ENCODE assay signal across 12 cellular contexts in the genomic region with DNA sequence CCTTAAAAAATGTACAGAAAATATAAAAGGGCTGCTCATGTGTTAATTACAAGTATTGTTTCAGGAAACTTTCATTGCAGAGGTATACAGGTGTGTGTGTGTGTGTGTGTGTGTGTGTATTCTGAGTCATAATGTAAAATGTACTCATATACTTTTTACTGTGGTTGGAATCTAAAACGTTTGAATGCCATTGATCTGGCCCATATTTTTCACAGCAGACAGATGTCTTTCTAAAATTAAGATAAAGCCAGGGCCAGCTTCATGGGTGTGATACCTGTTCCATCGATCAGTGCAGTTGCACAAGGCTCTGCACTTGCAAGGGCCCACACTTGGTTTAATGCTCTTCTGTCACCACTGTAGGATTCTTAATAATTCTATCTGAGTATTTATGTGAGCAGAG.
DNase-seq lines count a peak whose midpoint lies in the region; ATAC-seq and TF ChIP-seq lines count a peak whose summit lies in the region.
"Had no signal": no experiment of that assay in that cellular context is flagged by ENCODE, and none has a peak within 500 bp of the region (broad histone marks: within the 10 kb centered on the region; RNA-seq: fewer than 3 reads in every experiment).

No MANE protein-coding gene starts in this region.

- H3K9me3 Mint-ChIP-seq in activated naive CD4-positive, alpha-beta T cell treated with anti-CD3 and anti-CD28 coated beads for 36 hours = peaks cover 1% of the 10 kb centered on the region
- H3K9me3 Mint-ChIP-seq in MCF 10A (ENCODE audit: unreplicated experiment) = no peaks in the 10 kb centered on the region

- H3K27ac Mint-ChIP-seq in activated naive CD4-positive, alpha-beta T cell treated with anti-CD3 and anti-CD28 coated beads for 36 hours = no peak overlapping the region
- H3K27ac Mint-ChIP-seq in MCF 10A (ENCODE audit: low read depth, unreplicated experiment) = peak overlapping the region; percentile 69

- H3K4me1 Mint-ChIP-seq in activated naive CD4-positive, alpha-beta T cell treated with anti-CD3 and anti-CD28 coated beads for 36 hours (ENCODE audit: low read depth) = peaks cover 24% of the 10 kb centered on the region
- H3K4me1 Mint-ChIP-seq in MCF 10A (ENCODE audit: insufficient read depth, unreplicated experiment) = peaks cover 34% of the 10 kb centered on the region

- H3K27me3 ChIP-seq in thymus (ENCODE audit: control insufficient read depth, insufficient read depth) = no peaks in the 10 kb centered on the region
- H3K27me3 ChIP-seq in PC-9 (ENCODE audit: insufficient read depth, low read depth) = no peaks in the 10 kb centered on the region
- H3K27me3 ChIP-seq in spleen (replicated peaks in 1 of 7) = no peaks in the 10 kb centered on the region

- peak; percentile 11 for ATAC-seq in HG03103 (IDR thresholded peaks at IDR 0.05; ENCODE audit: low read depth, unreplicated experiment)

- TF ChIP-seq POLR2A in spleen (IDR thresholded peaks at IDR 0.05) = no peak

- intact Hi-C loops in activated naive CD4-positive, alpha-beta T cell treated with anti-CD3 and anti-CD28 coated beads for 36 hours (cut with micrococcal nuclease) = no loop called here
- intact Hi-C loops in MCF 10A (cut with micrococcal nuclease) (loop anchor here (5.0 kb wide), 1 partner anchor 74 kb away; no protein-coding TSS in a partner anchor), PC-9 (cut with micrococcal nuclease; ENCODE audit: unreplicated experiment) (no loop called here), spleen (cut with DNase I; ENCODE audit: low total_unique reads) (no loop called here)

- CTCF ChIA-PET in activated naive CD4-positive, alpha-beta T cell treated with anti-CD3 and anti-CD28 coated beads for 36 hours (lab: Charles Lee) = interaction anchor here (1.4 to 2.0 kb wide), 2 partner anchors 9 to 27 kb away, joined by 4 to 6 read pairs; no protein-coding TSS in a partner anchor
- CTCF ChIA-PET in MCF 10A (lab: Yijun Ruan, JAX) = interaction anchor here (0.6 kb wide), 1 partner anchor 41 kb away, joined by 4 read pairs; no protein-coding TSS in a partner anchor
- CTCF ChIA-PET in PC-9 (lab: Charles Lee) = interaction anchor here (0.7 kb wide), 1 partner anchor 30 kb away, joined by 5 read pairs; no protein-coding TSS in a partner anchor

- no peak for TF ChIP-seq CTCF in MCF 10A (IDR thresholded peaks at IDR 0.05; ENCODE audit: unreplicated experiment)
- no peak for TF ChIP-seq CTCF in PC-9 (conservative IDR thresholded peaks at IDR 0.05)
- TF ChIP-seq CTCF in spleen (IDR thresholded peaks at IDR 0.05 in 8 of 11, conservative IDR thresholded peaks at IDR 0.05 in 3 of 11) = no peak

- H3K27ac ChIP-seq in thymus (ENCODE audit: low read depth) (peak overlapping the region; percentile 76), PC-9 (no peak overlapping the region), spleen (peak overlapping the region in 3 of 8 donors; percentile 19 to 34 (median 32))
- H3K27ac ChIP-seq: left ventricle myocardium inferior had no signal

- no peaks in the 10 kb centered on the region for H4K20me1 ChIP-seq in PC-9 (ENCODE audit: insufficient read depth)

- H3K4me2 ChIP-seq in PC-9 = no peak overlapping the region

- H3K4me1 ChIP-seq in thymus (ENCODE audit: control insufficient read depth, insufficient read depth, low read length) (peaks cover 12% of the 10 kb centered on the region), PC-9 (replicated peaks; ENCODE audit: insufficient read depth) (peaks cover 24% of the 10 kb centered on the region), spleen (peaks cover 6 to 25% (median 17%) of the 10 kb centered on the region in 6 donors)
- H3K4me1 ChIP-seq: left ventricle myocardium inferior had no signal

- H3K36me3 ChIP-seq in thymus (ENCODE audit: control insufficient read depth, insufficient read depth) = no peaks in the 10 kb centered on the region
- H3K36me3 ChIP-seq in PC-9 (ENCODE audit: low read depth) = no peaks in the 10 kb centered on the region
- no peaks in the 10 kb centered on the region for H3K36me3 ChIP-seq in spleen
- H3K36me3 ChIP-seq: left ventricle myocardium inferior had no signal

- no peaks in the 10 kb centered on the region for H3K79me2 ChIP-seq in PC-9 (ENCODE audit: low read depth)

- no peaks in the 10 kb centered on the region for H3K9me3 ChIP-seq in thymus (ENCODE audit: control insufficient read depth)
- peaks cover 14% of the 10 kb centered on the region; the same call in 1 of the 2 replicates for H3K9me3 ChIP-seq in PC-9 (ENCODE audit: insufficient read depth, low read depth)
- H3K9me3 ChIP-seq in spleen = no peaks in the 10 kb centered on the region
- H3K9me3 ChIP-seq: left ventricle myocardium inferior had no signal

- no peak overlapping the region; the same call in 1 of the 2 replicates for H2AFZ ChIP-seq in PC-9

- BruUV-seq in MCF 10A (replicated peaks; lab: Mats Ljungman, UMichigan) (no TSS peak), PC-9 (replicated peaks; lab: Mats Ljungman, UMichigan) (no TSS peak)

- H3F3A ChIP-seq in PC-9 (ENCODE audit: insufficient read depth, low read depth) = peaks cover 10% of the 10 kb centered on the region; the same call in 1 of the 2 replicates

- no peaks in the 10 kb centered on the region for H3K36me3 Mint-ChIP-seq in activated naive CD4-positive, alpha-beta T cell treated with anti-CD3 and anti-CD28 coated beads for 36 hours (ENCODE audit: low read depth)
- H3K36me3 Mint-ChIP-seq in MCF 10A (ENCODE audit: insufficient read depth, unreplicated experiment) = no peaks in the 10 kb centered on the region

- DNase-seq in activated naive CD4-positive, alpha-beta T cell treated with anti-CD3 and anti-CD28 coated beads for 36 hours = peak; percentile 41
- no peak for DNase-seq in activated naive CD4-positive, alpha-beta T cell (lab: John Stamatoyannopoulos, UW)
- DNase-seq in MCF 10A (ENCODE audit: unreplicated experiment) (no peak), PC-9 (no peak), spleen (no peak)
- no peak for DNase-seq in stimulated activated CD8-positive, alpha-beta memory T cell treated with anti-CD3 and anti-CD28 coated beads, Interleukin-4, amount 100 ng/mL, for 48 hours
- DNase-seq: activated CD4-positive, CD25-positive, alpha-beta regulatory T cell; effector CD4-positive, alpha-beta T cell; left ventricle myocardium inferior; NCI-H226 had no signal

- H3K27me3 Mint-ChIP-seq in activated naive CD4-positive, alpha-beta T cell treated with anti-CD3 and anti-CD28 coated beads for 36 hours (ENCODE audit: low read depth) = no peaks in the 10 kb centered on the region
- no peaks in the 10 kb centered on the region for H3K27me3 Mint-ChIP-seq in MCF 10A (ENCODE audit: insufficient read depth, unreplicated experiment)

- 42% methylated on average over 2 of the region's 2 CpGs for whole genome bisulfite sequencing in thymus
- WGBS in spleen, 5 donors = 41 to 54% (median 42%) methylated on average over 2 of the region's 2 CpGs

- POLR2A ChIA-PET in MCF 10A (lab: Yijun Ruan, JAX) (interaction anchor here (0.7 to 0.9 kb wide), 3 partner anchors 13 to 488 kb away, joined by 3 read pairs; no protein-coding TSS in a partner anchor), PC-9 (lab: Charles Lee; ENCODE audit: unreplicated experiment) (interaction anchor here (0.6 kb wide), 1 partner anchor 1438 kb away, joined by 9 read pairs; no protein-coding TSS in a partner anchor)

- H3K4me3 Mint-ChIP-seq in activated naive CD4-positive, alpha-beta T cell treated with anti-CD3 and anti-CD28 coated beads for 36 hours = no peak overlapping the region
- H3K4me3 Mint-ChIP-seq in MCF 10A (ENCODE audit: unreplicated experiment) = no peak overlapping the region

- H3K4me3 ChIP-seq in thymus (ENCODE audit: low read length) = no peak overlapping the region
- no peak overlapping the region for H3K4me3 ChIP-seq in PC-9
- H3K4me3 ChIP-seq in spleen = no peak overlapping the region
- H3K4me3 ChIP-seq: left ventricle myocardium inferior had no signal

- no peaks in the 10 kb centered on the region for H3K9me2 ChIP-seq in PC-9 (ENCODE audit: insufficient read depth)
